ENCODE assay signal across 1 cellular context in genomic region chr20:11457476-11457875, GRCh38.
TF ChIP-seq lines count a peak whose summit lies in the region.

No MANE protein-coding gene starts in this region.

TF ChIP-seq in SK-N-SH, 30 proteins besides CTCF, POLR2A, EP300 and RAD21 (continued from another document):
- TF ChIP-seq TAF1 (IDR thresholded peaks at IDR 0.05; ENCODE audit: borderline replicate concordance, low read depth, low read length): no peak
